Comparison of ENCODE assay signal across 23 cellular contexts in the genomic region with DNA sequence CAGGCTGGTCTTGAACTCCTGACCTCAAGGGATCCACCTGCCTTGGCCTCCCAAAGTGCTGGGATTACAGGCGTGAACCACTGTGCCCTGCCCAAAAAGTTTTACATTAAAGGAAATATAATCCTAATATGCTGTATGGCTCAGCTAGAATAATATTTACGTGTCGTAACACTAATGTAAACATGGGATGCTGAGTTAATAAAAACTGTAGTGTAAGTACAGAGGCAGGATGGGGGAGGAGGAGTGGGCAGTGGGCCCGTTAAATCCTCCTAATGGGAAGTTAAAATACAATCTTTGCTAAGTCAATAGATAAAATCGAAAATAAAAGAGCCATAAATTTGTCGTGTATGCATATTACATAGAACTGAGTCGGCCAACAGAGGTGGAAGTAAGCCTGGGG. TPM values are rescaled to one million over a fixed set of nuclear protein-coding genes. Genes with fewer than 3 reads are reported as not detected.
"Had no signal": no experiment of that assay in that cellular context is flagged by ENCODE, and none has a peak within 500 bp of the region (broad histone marks: within the 10 kb centered on the region; RNA-seq: fewer than 3 reads in every experiment).

No MANE protein-coding gene starts in this region.

- DNase-seq: activated CD4-positive, alpha-beta T cell treated with anti-CD3 and anti-CD28 coated beads, Interleukin-2, amount 50 U/mL, for 1 hour; activated effector memory CD4-positive, alpha-beta T cell treated with anti-CD3 and anti-CD28 coated beads, Interleukin-2, amount 50 U/mL, for 16 hours; activated T-cell treated with anti-CD3 and anti-CD28 coated beads, Interleukin-2, amount 50 U/mL, for 1 hour; amniotic stem cell; body of pancreas; endodermal cell; foreskin fibroblast; glutamatergic neuron; lower lobe of right lung; natural killer cell; occipital lobe; psoas muscle; right lobe of liver; spleen; stimulated activated CD4-positive, alpha-beta T cell treated with anti-CD3 and anti-CD28 coated beads, Interleukin-1b, Interleukin-23, amount 100 ng/mL, for 48 hours; stimulated activated naive CD4-positive, alpha-beta T cell; T-helper 17 cell; upper lobe of left lung had no signal

- H3K36me3 Mint-ChIP-seq: activated naive CD4-positive, alpha-beta T cell treated with anti-CD3 and anti-CD28 coated beads, Interleukin-2, amount 50 U/mL, for 72 hours; natural killer cell had no signal

- H3K27ac Mint-ChIP-seq: activated naive CD4-positive, alpha-beta T cell treated with anti-CD3 and anti-CD28 coated beads, Interleukin-2, amount 50 U/mL, for 72 hours; dendritic cell treated with granulocyte-macrophage colony-stimulating factor and Interleukin-4, amounts not matched to agents 40 ng/mL and 50 ng/mL, for 4 days; endodermal cell; natural killer cell; T-helper 17 cell had no signal

- H3K4me3 ChIP-seq: body of pancreas, esophagus muscularis mucosa, lower lobe of right lung, psoas muscle, right lobe of liver, spleen, upper lobe of left lung had no signal

- H3K9me3 Mint-ChIP-seq: activated naive CD4-positive, alpha-beta T cell treated with anti-CD3 and anti-CD28 coated beads, Interleukin-2, amount 50 U/mL, for 72 hours; central memory CD8-positive, alpha-beta T cell; dendritic cell treated with granulocyte-macrophage colony-stimulating factor and Interleukin-4, amounts not matched to agents 40 ng/mL and 50 ng/mL, for 4 days; endodermal cell; natural killer cell had no signal

- ATAC-seq: activated naive CD4-positive, alpha-beta T cell treated with anti-CD3 and anti-CD28 coated beads, Interleukin-2, amount 50 U/mL, for 72 hours; body of pancreas; lower lobe of right lung; natural killer cell; psoas muscle; T-helper 17 cell had no signal

- H3K27me3 ChIP-seq: body of pancreas, right lobe of liver, spleen, upper lobe of left lung had no signal

- H3K36me3 ChIP-seq: esophagus muscularis mucosa, lower lobe of right lung, right lobe of liver, spleen, upper lobe of left lung had no signal

- H3K4me1 Mint-ChIP-seq: central memory CD8-positive, alpha-beta T cell; endodermal cell; natural killer cell had no signal

- H3K27ac ChIP-seq: body of pancreas, esophagus muscularis mucosa, lower lobe of right lung, psoas muscle, spleen, upper lobe of left lung had no signal

- H3K9me3 ChIP-seq: body of pancreas, esophagus muscularis mucosa, lower lobe of right lung, psoas muscle, right lobe of liver, spleen, upper lobe of left lung had no signal

- H3K4me3 Mint-ChIP-seq: central memory CD8-positive, alpha-beta T cell; dendritic cell treated with granulocyte-macrophage colony-stimulating factor and Interleukin-4, amounts not matched to agents 40 ng/mL and 50 ng/mL, for 4 days; endodermal cell; natural killer cell; T-helper 17 cell had no signal

RNA-seq across cellular contexts. Expression of gene IP6K3, which starts 12.1 kb away (rescaled TPM):
- total RNA-seq: activated naive CD4-positive, alpha-beta T cell treated with anti-CD3 and anti-CD28 coated beads, Interleukin-2, amount 50 U/mL, for 72 hours; body of pancreas; endodermal cell; natural killer cell; occipital lobe; T-helper 17 cell had no signal

RNA-seq across cellular contexts. Expression of gene MLN, which starts 45.0 kb away (rescaled TPM):
- total RNA-seq: activated naive CD4-positive, alpha-beta T cell treated with anti-CD3 and anti-CD28 coated beads, Interleukin-2, amount 50 U/mL, for 72 hours; body of pancreas; endodermal cell; esophagus muscularis mucosa; lower lobe of right lung; mucosa of gallbladder; natural killer cell; occipital lobe; psoas muscle; right lobe of liver; spleen; T-helper 17 cell; upper lobe of left lung had no signal
